ENCODE assay signal across 20 cellular contexts in the genomic region with DNA sequence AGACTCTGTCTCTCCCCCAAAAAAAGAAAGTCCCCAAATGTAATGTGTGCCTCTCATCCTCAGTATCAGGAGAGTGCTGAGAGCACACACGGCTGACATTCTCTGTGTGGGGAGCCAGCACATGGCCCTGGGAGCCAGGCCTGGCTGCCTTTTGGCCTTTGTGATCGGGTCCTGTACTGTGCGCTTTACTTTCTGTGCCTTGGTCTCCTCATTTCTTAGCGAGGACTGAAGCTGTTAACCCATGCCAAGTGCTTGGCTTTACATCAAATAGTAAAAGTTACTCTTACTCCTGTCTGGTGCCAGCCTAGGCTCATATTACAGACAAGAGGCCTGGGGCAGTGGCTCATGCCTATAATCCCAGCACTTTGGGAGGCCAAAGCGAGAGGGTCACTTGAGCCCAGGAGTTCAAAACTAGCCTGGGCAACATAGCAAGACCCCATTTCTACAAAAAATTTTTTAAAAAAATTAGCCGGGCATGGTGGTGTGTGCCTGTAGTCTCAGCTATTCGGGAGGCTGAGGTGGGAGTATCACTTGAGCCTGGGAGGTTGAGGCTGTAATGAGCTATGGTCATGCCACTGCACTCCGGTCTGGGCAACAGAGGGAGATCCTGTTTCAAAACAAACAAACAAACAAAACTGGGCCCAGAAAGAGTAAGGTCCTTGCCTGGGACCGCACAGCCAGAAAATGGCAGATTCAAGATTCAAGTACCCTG. TPM values are rescaled to one million over a fixed set of nuclear protein-coding genes. Genes with fewer than 3 reads are reported as not detected.
DNase-seq lines count a peak whose midpoint lies in the region; ATAC-seq, FAIRE-seq and TF ChIP-seq lines count a peak whose summit lies in the region.
"Had no signal": no experiment of that assay in that cellular context is flagged by ENCODE, and none has a peak within 500 bp of the region (broad histone marks: within the 10 kb centered on the region; RNA-seq: fewer than 3 reads in every experiment).

No MANE protein-coding gene starts in this region.

- H3K27me3 Mint-ChIP-seq in astrocyte (ENCODE audit: low read depth, unreplicated experiment), result peaks cover 3% of the 10 kb centered on the region
- H3K27me3 Mint-ChIP-seq: activated CD8-positive, alpha-beta T cell treated with anti-CD3 and anti-CD28 coated beads for 36 hours had no signal

- POLR2A ChIA-PET in HEK293 (lab: Yijun Ruan, JAX), result no interaction called here

- no peak for TF ChIP-seq CTCF in HEK293 (tag by site-specific recombination; IDR thresholded peaks at IDR 0.05)
- no peak for TF ChIP-seq CTCF in astrocyte (IDR thresholded peaks at IDR 0.05; ENCODE audit: insufficient read depth, low read depth, low read length)
- no peak for TF ChIP-seq CTCF in lower lobe of right lung (IDR thresholded peaks at IDR 0.05)

- in situ Hi-C loops in G401 (cut with HindIII; ENCODE audit: low sequenced_read_pairs), result no loop called here

- CTCF ChIA-PET in HEK293 (lab: Yijun Ruan, JAX), result no interaction called here

- no peak for FAIRE-seq in astrocyte (lab: Jason Lieb, UNC)

- DNase-seq in astrocyte (ENCODE audit: low read depth), result no peak
- no peak for DNase-seq in lower lobe of right lung
- no peak for DNase-seq in NOMO-1 treated with dmso at 0.1 percent for 144 hours (lab: John Stamatoyannopoulos, UW; ENCODE audit: unreplicated experiment)
- no peak for DNase-seq in G401 (ENCODE audit: low spot score)
- DNase-seq: activated CD8-positive, alpha-beta T cell treated with anti-CD3 and anti-CD28 coated beads for 36 hours; activated naive CD4-positive, alpha-beta T cell treated with Interleukin-2 at 50 U/mL for 16 hours; activated T-cell treated with anti-CD3 and anti-CD28 coated beads, Interleukin-2, amount 50 U/mL, for 1 hour; COR-L47; effector memory CD8-positive, alpha-beta T cell; MM.1S; NCI-H146; NCI-H82; stimulated activated naive B cell treated with anti-CD40 and anti-IgM and Interleukin-4, amounts not matched to agents 10 μg/mL and 1 μg/mL and 100 μg/mL, for 72 hours; thyroid gland had no signal

- H2AFZ ChIP-seq in astrocyte (ENCODE audit: low read depth, low read length), result no peak overlapping the region

- no peaks in the 10 kb centered on the region for H3K36me3 Mint-ChIP-seq in astrocyte (ENCODE audit: low read depth, unreplicated experiment)
- H3K36me3 Mint-ChIP-seq: stimulated activated naive B cell treated with anti-CD40 and anti-IgM and Interleukin-4, amounts not matched to agents 10 μg/mL and 1 μg/mL and 100 μg/mL, for 72 hours had no signal

- peak overlapping the region; percentile 75 for H3K9ac ChIP-seq in astrocyte (ENCODE audit: low read length)

- no peak overlapping the region for H3K4me3 Mint-ChIP-seq in astrocyte (ENCODE audit: unreplicated experiment)
- H3K4me3 Mint-ChIP-seq: activated CD8-positive, alpha-beta T cell treated with anti-CD3 and anti-CD28 coated beads for 36 hours; effector memory CD8-positive, alpha-beta T cell; nephron; stimulated activated naive B cell treated with anti-CD40 and anti-IgM and Interleukin-4, amounts not matched to agents 10 μg/mL and 1 μg/mL and 100 μg/mL, for 72 hours had no signal

- H3K79me2 ChIP-seq in astrocyte (ENCODE audit: insufficient read depth, low read length), result no peaks in the 10 kb centered on the region

- intact Hi-C loops in lower lobe of right lung (cut with DNase I), result no loop called here

- peak overlapping the region; percentile 97 for H3K27ac Mint-ChIP-seq in astrocyte (ENCODE audit: unreplicated experiment)
- H3K27ac Mint-ChIP-seq: activated CD8-positive, alpha-beta T cell treated with anti-CD3 and anti-CD28 coated beads for 36 hours; effector memory CD8-positive, alpha-beta T cell; stimulated activated naive B cell treated with anti-CD40 and anti-IgM and Interleukin-4, amounts not matched to agents 10 μg/mL and 1 μg/mL and 100 μg/mL, for 72 hours had no signal

- no peaks in the 10 kb centered on the region for H3K9me3 ChIP-seq in HEK293 (ENCODE audit: control insufficient read depth, insufficient read depth, low read depth, low read length)
- H3K9me3 ChIP-seq in astrocyte (ENCODE audit: insufficient read depth, low read depth, low read length), result peaks cover 5% of the 10 kb centered on the region
- H3K9me3 ChIP-seq in lower lobe of right lung, result no peaks in the 10 kb centered on the region
- H3K9me3 ChIP-seq: thyroid gland had no signal

- H3K27me3 ChIP-seq in astrocyte (ENCODE audit: insufficient read depth, low read length) (no peaks in the 10 kb centered on the region), lower lobe of right lung (ENCODE audit: low read depth) (no peaks in the 10 kb centered on the region)
- H3K27me3 ChIP-seq: thyroid gland had no signal

- H4K20me1 ChIP-seq in astrocyte (ENCODE audit: insufficient read depth, low read length), result no peaks in the 10 kb centered on the region

- peaks cover 26% of the 10 kb centered on the region for H3K4me1 Mint-ChIP-seq in astrocyte (ENCODE audit: low read depth, unreplicated experiment)

- ATAC-seq in lower lobe of right lung, result no peak
- ATAC-seq in GM18868 (IDR thresholded peaks at IDR 0.05; ENCODE audit: unreplicated experiment), result no peak
- ATAC-seq in GM18520 (IDR thresholded peaks at IDR 0.05; ENCODE audit: unreplicated experiment), result no peak
- ATAC-seq: activated CD8-positive, alpha-beta T cell treated with anti-CD3 and anti-CD28 coated beads for 36 hours; effector memory CD8-positive, alpha-beta T cell; stimulated activated naive B cell treated with anti-CD40 and anti-IgM and Interleukin-4, amounts not matched to agents 10 μg/mL and 1 μg/mL and 100 μg/mL, for 72 hours had no signal

- no peaks in the 10 kb centered on the region for H3K4me1 ChIP-seq in HEK293 (ENCODE audit: control insufficient read depth, insufficient read depth, low read length)
- peaks cover 39% of the 10 kb centered on the region for H3K4me1 ChIP-seq in astrocyte (ENCODE audit: insufficient read depth, low read length)
- H3K4me1 ChIP-seq in lower lobe of right lung, result peaks cover 25% of the 10 kb centered on the region

- H3K9me3 Mint-ChIP-seq in astrocyte (ENCODE audit: unreplicated experiment), result no peaks in the 10 kb centered on the region
- H3K9me3 Mint-ChIP-seq: activated CD8-positive, alpha-beta T cell treated with anti-CD3 and anti-CD28 coated beads for 36 hours; effector memory CD8-positive, alpha-beta T cell; nephron; stimulated activated naive B cell treated with anti-CD40 and anti-IgM and Interleukin-4, amounts not matched to agents 10 μg/mL and 1 μg/mL and 100 μg/mL, for 72 hours had no signal

- no peak overlapping the region for H3K4me3 ChIP-seq in HEK293 (ENCODE audit: low read depth, low read length)
- no peak overlapping the region for H3K4me3 ChIP-seq in astrocyte (ENCODE audit: insufficient read depth, low read depth, low read length)
- no peak overlapping the region for H3K4me3 ChIP-seq in lower lobe of right lung
- no peak overlapping the region for H3K4me3 ChIP-seq in skin epidermis
- H3K4me3 ChIP-seq: SK-N-MC, thyroid gland had no signal

- H3K36me3 ChIP-seq in HEK293 (ENCODE audit: control insufficient read depth in 2 of 2, insufficient read depth in 1 of 2, low read length in 2 of 2) (no peaks in the 10 kb centered on the region), astrocyte (ENCODE audit: insufficient read depth, low read length) (no peaks in the 10 kb centered on the region), lower lobe of right lung (no peaks in the 10 kb centered on the region)
- H3K36me3 ChIP-seq: thyroid gland had no signal

- H3K27ac ChIP-seq in HEK293 (ENCODE audit: extremely low read depth, low read depth, low read length) (no peak overlapping the region), astrocyte (ENCODE audit: low read depth, low read length) (peak overlapping the region; percentile 92), lower lobe of right lung (peak overlapping the region; percentile 26), skin epidermis (peak overlapping the region in 15 of 21 experiments; percentile 4 to 70 (median 43))
- H3K27ac ChIP-seq: SK-N-MC, thyroid gland had no signal

- H3K4me2 ChIP-seq in astrocyte (ENCODE audit: low read length), result peak overlapping the region; percentile 54

TF ChIP-seq in HEK293, 187 proteins besides CTCF, POLR2A, EP300 and RAD21:
- TF ChIP-seq ZNF132 (tag by site-specific recombination; IDR thresholded peaks at IDR 0.05; ENCODE audit: borderline replicate concordance) (no peak), ZNF121 (tag by site-specific recombination; IDR thresholded peaks at IDR 0.05) (peak; percentile 71), ZNF548 (tag by site-specific recombination; IDR thresholded peaks at IDR 0.05) (no peak), ZNF341 (tag by site-specific recombination; IDR thresholded peaks at IDR 0.05; ENCODE audit: low read depth) (no peak), ZXDB (tag by site-specific recombination; IDR thresholded peaks at IDR 0.05) (no peak), KLF7 (tag by site-specific recombination; IDR thresholded peaks at IDR 0.05; ENCODE audit: borderline replicate concordance) (no peak)
- TF ChIP-seq, protein P1, sequence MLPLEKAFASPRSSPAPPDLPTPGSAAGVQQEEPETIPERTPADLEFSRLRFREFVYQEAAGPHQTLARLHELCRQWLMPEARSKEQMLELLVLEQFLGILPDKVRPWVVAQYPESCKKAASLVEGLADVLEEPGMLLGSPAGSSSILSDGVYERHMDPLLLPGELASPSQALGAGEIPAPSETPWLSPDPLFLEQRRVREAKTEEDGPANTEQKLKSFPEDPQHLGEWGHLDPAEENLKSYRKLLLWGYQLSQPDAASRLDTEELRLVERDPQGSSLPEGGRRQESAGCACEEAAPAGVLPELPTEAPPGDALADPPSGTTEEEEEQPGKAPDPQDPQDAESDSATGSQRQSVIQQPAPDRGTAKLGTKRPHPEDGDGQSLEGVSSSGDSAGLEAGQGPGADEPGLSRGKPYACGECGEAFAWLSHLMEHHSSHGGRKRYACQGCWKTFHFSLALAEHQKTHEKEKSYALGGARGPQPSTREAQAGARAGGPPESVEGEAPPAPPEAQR (tag by site-specific recombination; IDR thresholded peaks at IDR 0.05), result no peak

RNA-seq across cellular contexts. Expression of a gene that starts 50.3 kb away (rescaled TPM):
- total RNA-seq in astrocyte (9.1 and 9.5 TPM in 2 replicates), lower lobe of right lung (1.9 TPM)
- total RNA-seq in G401 (2014; rRNA removed; shearing (Covaris generic)), result 2.9 and 7.5 TPM in 2 replicates
